8 cellular contexts compared by ENCODE assay signal in the genomic region with DNA sequence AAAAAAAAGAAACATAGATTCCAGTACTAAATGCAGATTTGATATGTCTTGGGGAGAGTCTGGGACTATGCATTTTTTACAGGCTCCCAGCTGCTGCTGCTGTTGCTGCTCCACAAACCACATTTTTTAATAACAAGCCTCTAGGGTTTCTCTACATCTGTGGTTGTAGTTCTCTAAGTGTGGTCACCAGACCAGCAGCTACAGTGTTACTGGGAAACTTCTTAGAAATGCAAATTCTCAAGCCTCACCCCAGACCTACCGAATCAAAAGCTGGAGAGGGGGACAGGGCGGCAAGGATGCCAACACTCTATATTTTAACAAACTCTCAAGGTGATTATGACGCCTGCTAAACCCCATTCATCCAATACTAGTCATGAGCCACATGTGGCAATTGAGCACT.
DNase-seq lines count a peak whose midpoint lies in the region; ATAC-seq and TF ChIP-seq lines count a peak whose summit lies in the region.

No MANE protein-coding gene starts in this region.

- POLR2A ChIA-PET in activated CD8-positive, alpha-beta T cell treated with anti-CD3 and anti-CD28 coated beads for 36 hours (lab: Charles Lee): interaction anchor here (1.6 kb wide), 1 partner anchor 293 kb away, joined by 6 read pairs; the partner anchor contains the start of gene PTGER4
- POLR2A ChIA-PET in MCF 10A (lab: Yijun Ruan, JAX): interaction anchor here (1.3 kb wide), 1 partner anchor 25 kb away, joined by 3 read pairs; no protein-coding TSS in a partner anchor

- TF ChIP-seq CTCF in CD14-positive monocyte (IDR thresholded peaks at IDR 0.05) (no peak), MCF 10A (IDR thresholded peaks at IDR 0.05; ENCODE audit: unreplicated experiment) (no peak)
- no peak for TF ChIP-seq CTCF in activated CD8-positive, alpha-beta T cell treated with anti-CD3 and anti-CD28 coated beads for 36 hours (IDR thresholded peaks at IDR 0.05)

- H3K36me3 Mint-ChIP-seq in CD14-positive monocyte (no peaks in the 10 kb centered on the region), MCF 10A (ENCODE audit: insufficient read depth, unreplicated experiment) (no peaks in the 10 kb centered on the region)
- H3K36me3 Mint-ChIP-seq in activated CD8-positive, alpha-beta T cell treated with anti-CD3 and anti-CD28 coated beads for 36 hours (ENCODE audit: low read depth): peaks cover 2% of the 10 kb centered on the region

- BruUV-seq in MCF 10A (replicated peaks; lab: Mats Ljungman, UMichigan): no TSS peak

- CTCF ChIA-PET in activated CD8-positive, alpha-beta T cell treated with anti-CD3 and anti-CD28 coated beads for 36 hours (lab: Charles Lee): no interaction called here
- CTCF ChIA-PET in MCF 10A (lab: Yijun Ruan, JAX): no interaction called here

- H3K9me3 Mint-ChIP-seq in CD14-positive monocyte (no peaks in the 10 kb centered on the region), MCF 10A (ENCODE audit: unreplicated experiment) (no peaks in the 10 kb centered on the region)
- H3K9me3 Mint-ChIP-seq in activated CD8-positive, alpha-beta T cell treated with anti-CD3 and anti-CD28 coated beads for 36 hours: peaks cover 2% of the 10 kb centered on the region

- ATAC-seq in GM19438 (IDR thresholded peaks at IDR 0.05; ENCODE audit: low read depth, unreplicated experiment) (peak; percentile 92), HG03378 (IDR thresholded peaks at IDR 0.05; ENCODE audit: unreplicated experiment) (peak; percentile 87)
- peak; percentile 31 for ATAC-seq in activated CD8-positive, alpha-beta T cell treated with anti-CD3 and anti-CD28 coated beads for 36 hours

- intact Hi-C loops in CD14-positive monocyte (cut with micrococcal nuclease): loop anchor here (10.0 kb wide), 1 partner anchor 49 kb away; no protein-coding TSS in a partner anchor
- intact Hi-C loops in activated CD8-positive, alpha-beta T cell treated with anti-CD3 and anti-CD28 coated beads for 36 hours (cut with micrococcal nuclease): loop anchor here (10.0 kb wide), 1 partner anchor 49 kb away; no protein-coding TSS in a partner anchor
- intact Hi-C loops in MCF 10A (cut with micrococcal nuclease): loop anchor here (10.0 kb wide), 2 partner anchors 169 to 671 kb away; no protein-coding TSS in a partner anchor

- H3K27ac Mint-ChIP-seq in CD14-positive monocyte (peak overlapping the region in 6 of 7 donors; percentile 10 to 96 (median 56)), MCF 10A (ENCODE audit: low read depth, unreplicated experiment) (no peak overlapping the region)
- no peak overlapping the region for H3K27ac Mint-ChIP-seq in activated CD8-positive, alpha-beta T cell treated with anti-CD3 and anti-CD28 coated beads for 36 hours

- H3K4me1 Mint-ChIP-seq in CD14-positive monocyte: peaks cover 50% of the 10 kb centered on the region
- peaks cover 81% of the 10 kb centered on the region for H3K4me1 Mint-ChIP-seq in activated CD8-positive, alpha-beta T cell treated with anti-CD3 and anti-CD28 coated beads for 36 hours (ENCODE audit: low read depth)
- H3K4me1 Mint-ChIP-seq in MCF 10A (ENCODE audit: insufficient read depth, unreplicated experiment): peaks cover 26% of the 10 kb centered on the region

- H3K4me3 Mint-ChIP-seq in CD14-positive monocyte: no peak overlapping the region
- no peak overlapping the region for H3K4me3 Mint-ChIP-seq in activated CD8-positive, alpha-beta T cell treated with anti-CD3 and anti-CD28 coated beads for 36 hours
- no peak overlapping the region for H3K4me3 Mint-ChIP-seq in MCF 10A (ENCODE audit: unreplicated experiment)

- no peak for DNase-seq in CD14-positive monocyte (ENCODE audit: low spot score)
- peak; percentile 60 for DNase-seq in activated CD8-positive, alpha-beta T cell treated with anti-CD3 and anti-CD28 coated beads for 36 hours
- no peak for DNase-seq in cerebellar cortex (ENCODE audit: low spot score)
- DNase-seq in activated CD8-positive, alpha-beta memory T cell treated with anti-CD3 and anti-CD28 coated beads, Interleukin-2, amount 50 U/mL, for 4 hours: no peak
- DNase-seq in DMS114 treated with DMSO at 0.1 percent for 48 hours (lab: John Stamatoyannopoulos, UW; ENCODE audit: unreplicated experiment): no peak
- DNase-seq in MCF 10A (ENCODE audit: unreplicated experiment): no peak

- H3K27me3 Mint-ChIP-seq in CD14-positive monocyte (ENCODE audit: low read depth in 3 of 3) (peaks cover 0 to 1% (median 0%) of the 10 kb centered on the region in 3 donors), MCF 10A (ENCODE audit: insufficient read depth, unreplicated experiment) (no peaks in the 10 kb centered on the region)
- no peaks in the 10 kb centered on the region for H3K27me3 Mint-ChIP-seq in activated CD8-positive, alpha-beta T cell treated with anti-CD3 and anti-CD28 coated beads for 36 hours

Comparison
In these comparisons a context has a peak if more than half of its experiments do, and no peak if none do; other contexts are left out.
1. H3K27ac Mint-ChIP-seq: peak in CD14-positive monocyte (6 of 7); none in activated CD8-positive, alpha-beta T cell treated with anti-CD3 and anti-CD28 coated beads for 36 hours (single experiment) and MCF 10A (single experiment).
2. ATAC-seq: peak in every context shown above with its lines; median percentile 92 in GM19438; 87 in HG03378; 31 in activated CD8-positive, alpha-beta T cell treated with anti-CD3 and anti-CD28 coated beads for 36 hours.